ENCODE assay signal across 1 cellular context in the genomic region with DNA sequence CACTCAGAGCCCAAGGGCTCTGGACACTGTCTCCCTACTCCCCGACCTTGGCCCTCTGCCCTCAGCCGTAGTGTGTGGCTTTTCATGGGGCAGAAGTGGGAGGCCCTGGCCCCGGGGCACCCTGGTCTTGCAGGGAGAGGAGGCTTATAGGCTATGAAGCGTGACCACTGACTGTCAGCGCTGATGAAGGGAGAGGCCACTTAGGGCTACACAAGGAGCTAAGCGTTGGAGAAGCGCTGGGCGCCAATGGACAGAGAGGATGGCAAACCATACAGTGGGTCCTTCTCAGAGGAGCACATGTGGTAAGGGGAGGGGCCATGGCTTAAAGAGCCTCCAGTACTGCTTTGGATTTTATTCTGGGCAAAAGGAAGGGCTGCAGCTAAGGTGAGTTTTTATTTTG.
TF ChIP-seq lines count a peak whose summit lies in the region.

No MANE protein-coding gene starts in this region.

TF ChIP-seq in HEK293, 187 proteins besides CTCF, POLR2A, EP300 and RAD21 (continued from another document):
- TF ChIP-seq, protein P1, sequence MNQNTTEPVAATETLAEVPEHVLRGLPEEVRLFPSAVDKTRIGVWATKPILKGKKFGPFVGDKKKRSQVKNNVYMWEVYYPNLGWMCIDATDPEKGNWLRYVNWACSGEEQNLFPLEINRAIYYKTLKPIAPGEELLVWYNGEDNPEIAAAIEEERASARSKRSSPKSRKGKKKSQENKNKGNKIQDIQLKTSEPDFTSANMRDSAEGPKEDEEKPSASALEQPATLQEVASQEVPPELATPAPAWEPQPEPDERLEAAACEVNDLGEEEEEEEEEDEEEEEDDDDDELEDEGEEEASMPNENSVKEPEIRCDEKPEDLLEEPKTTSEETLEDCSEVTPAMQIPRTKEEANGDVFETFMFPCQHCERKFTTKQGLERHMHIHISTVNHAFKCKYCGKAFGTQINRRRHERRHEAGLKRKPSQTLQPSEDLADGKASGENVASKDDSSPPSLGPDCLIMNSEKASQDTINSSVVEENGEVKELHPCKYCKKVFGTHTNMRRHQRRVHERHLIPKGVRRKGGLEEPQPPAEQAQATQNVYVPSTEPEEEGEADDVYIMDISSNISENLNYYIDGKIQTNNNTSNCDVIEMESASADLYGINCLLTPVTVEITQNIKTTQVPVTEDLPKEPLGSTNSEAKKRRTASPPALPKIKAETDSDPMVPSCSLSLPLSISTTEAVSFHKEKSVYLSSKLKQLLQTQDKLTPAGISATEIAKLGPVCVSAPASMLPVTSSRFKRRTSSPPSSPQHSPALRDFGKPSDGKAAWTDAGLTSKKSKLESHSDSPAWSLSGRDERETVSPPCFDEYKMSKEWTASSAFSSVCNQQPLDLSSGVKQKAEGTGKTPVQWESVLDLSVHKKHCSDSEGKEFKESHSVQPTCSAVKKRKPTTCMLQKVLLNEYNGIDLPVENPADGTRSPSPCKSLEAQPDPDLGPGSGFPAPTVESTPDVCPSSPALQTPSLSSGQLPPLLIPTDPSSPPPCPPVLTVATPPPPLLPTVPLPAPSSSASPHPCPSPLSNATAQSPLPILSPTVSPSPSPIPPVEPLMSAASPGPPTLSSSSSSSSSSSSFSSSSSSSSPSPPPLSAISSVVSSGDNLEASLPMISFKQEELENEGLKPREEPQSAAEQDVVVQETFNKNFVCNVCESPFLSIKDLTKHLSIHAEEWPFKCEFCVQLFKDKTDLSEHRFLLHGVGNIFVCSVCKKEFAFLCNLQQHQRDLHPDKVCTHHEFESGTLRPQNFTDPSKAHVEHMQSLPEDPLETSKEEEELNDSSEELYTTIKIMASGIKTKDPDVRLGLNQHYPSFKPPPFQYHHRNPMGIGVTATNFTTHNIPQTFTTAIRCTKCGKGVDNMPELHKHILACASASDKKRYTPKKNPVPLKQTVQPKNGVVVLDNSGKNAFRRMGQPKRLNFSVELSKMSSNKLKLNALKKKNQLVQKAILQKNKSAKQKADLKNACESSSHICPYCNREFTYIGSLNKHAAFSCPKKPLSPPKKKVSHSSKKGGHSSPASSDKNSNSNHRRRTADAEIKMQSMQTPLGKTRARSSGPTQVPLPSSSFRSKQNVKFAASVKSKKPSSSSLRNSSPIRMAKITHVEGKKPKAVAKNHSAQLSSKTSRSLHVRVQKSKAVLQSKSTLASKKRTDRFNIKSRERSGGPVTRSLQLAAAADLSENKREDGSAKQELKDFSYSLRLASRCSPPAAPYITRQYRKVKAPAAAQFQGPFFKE (tag by site-specific recombination; IDR thresholded peaks at IDR 0.05; ENCODE audit: borderline replicate concordance), result no peak
- TF ChIP-seq, protein P2, sequence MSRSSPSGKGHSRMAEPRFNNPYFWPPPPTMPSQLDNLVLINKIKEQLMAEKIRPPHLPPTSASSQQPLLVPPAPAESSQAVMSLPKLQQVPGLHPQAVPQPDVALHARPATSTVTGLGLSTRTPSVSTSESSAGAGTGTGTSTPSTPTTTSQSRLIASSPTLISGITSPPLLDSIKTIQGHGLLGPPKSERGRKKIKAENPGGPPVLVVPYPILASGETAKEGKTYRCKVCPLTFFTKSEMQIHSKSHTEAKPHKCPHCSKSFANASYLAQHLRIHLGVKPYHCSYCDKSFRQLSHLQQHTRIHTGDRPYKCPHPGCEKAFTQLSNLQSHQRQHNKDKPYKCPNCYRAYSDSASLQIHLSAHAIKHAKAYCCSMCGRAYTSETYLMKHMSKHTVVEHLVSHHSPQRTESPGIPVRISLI (tag by site-specific recombination; IDR thresholded peaks at IDR 0.05), result no peak
- TF ChIP-seq ZNF133 (tag by site-specific recombination; IDR thresholded peaks at IDR 0.05), result no peak
